8 cellular contexts compared by ENCODE assay signal in the genomic region with DNA sequence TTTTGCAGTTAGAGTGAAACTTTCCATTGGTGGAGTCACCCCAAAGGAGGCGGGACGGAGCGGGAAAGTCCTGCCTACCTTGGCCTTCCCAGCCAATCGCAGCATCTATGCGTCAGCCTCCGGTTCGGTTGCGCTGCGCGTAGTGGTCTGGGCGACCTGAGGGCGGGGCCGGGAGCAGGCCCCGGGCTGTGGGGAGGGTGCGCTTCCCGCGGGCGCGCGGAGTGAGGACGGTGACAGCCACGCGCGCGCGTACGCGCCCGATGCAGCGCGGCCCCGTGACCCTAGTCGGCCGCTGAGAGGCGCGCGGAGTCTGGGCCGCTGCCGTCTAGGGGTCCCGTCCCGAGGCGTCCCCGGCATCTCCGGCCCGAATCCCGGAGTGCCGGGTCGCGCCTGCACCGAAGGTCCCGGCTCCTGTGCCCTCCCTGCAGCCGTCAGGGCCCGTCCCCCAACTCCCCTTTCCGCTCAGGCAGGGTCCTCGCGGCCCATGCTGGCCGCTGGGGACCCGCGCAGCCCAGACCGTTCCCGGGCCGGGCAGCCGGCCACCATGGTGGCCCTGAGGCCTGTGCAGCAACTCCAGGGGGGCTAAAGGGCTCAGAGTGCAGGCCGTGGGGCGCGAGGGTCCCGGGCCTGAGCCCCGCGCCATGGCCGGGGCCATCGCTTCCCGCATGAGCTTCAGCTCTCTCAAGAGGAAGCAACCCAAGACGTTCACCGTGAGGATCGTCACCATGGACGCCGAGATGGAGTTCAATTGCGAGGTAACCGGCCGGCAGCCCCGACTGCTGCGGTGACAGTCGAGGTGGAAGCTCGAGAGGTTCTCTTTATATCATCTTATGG. TPM values are rescaled to one million over a fixed set of nuclear protein-coding genes. Genes with fewer than 3 reads are reported as not detected.
A peak's percentile ranks its signal among the peaks of the same experiment; 100 is the strongest.
DNase-seq lines count a peak whose midpoint lies in the region; ATAC-seq and TF ChIP-seq lines count a peak whose summit lies in the region.

A gene (plus strand): TSS at position 276 of the 834 bp plus-strand sequence. CDS start 366 bp downstream, at position 642.

- no peaks in the 10 kb centered on the region for H3K9me3 Mint-ChIP-seq in activated T-cell treated with anti-CD3 and anti-CD28 coated beads, Interleukin-2, amount 50 U/mL, for 24 hours

- peak within 1 kb of the TSS; percentile 95 to 97 for H3K9ac ChIP-seq in mucosa of rectum (ENCODE audit: low read depth in 1 of 2, low read length in 2 of 2)

- no peaks in the 10 kb centered on the region for H3K27me3 Mint-ChIP-seq in activated T-cell treated with anti-CD3 and anti-CD28 coated beads, Interleukin-2, amount 50 U/mL, for 24 hours

- H3K36me3 Mint-ChIP-seq in activated T-cell treated with anti-CD3 and anti-CD28 coated beads, Interleukin-2, amount 50 U/mL, for 24 hours (ENCODE audit: low read depth): peaks cover 33% of the 10 kb centered on the region

- DNase-seq in DMS53 treated with DMSO at 0.1 percent for 48 hours (lab: John Stamatoyannopoulos, UW; ENCODE audit: unreplicated experiment) (peak; percentile 83), KBM-7 (peak; percentile 99), epithelial cell of proximal tubule (ENCODE audit: low read depth) (peak; percentile 96)
- DNase-seq in activated T-cell treated with anti-CD3 and anti-CD28 coated beads, Interleukin-2, amount 50 U/mL, for 24 hours: peak; percentile 98
- peak; percentile 97 for DNase-seq in stimulated activated CD8-positive, alpha-beta memory T cell treated with anti-CD3 and anti-CD28 coated beads, Interleukin-4, amount 100 ng/mL, for 48 hours

- peaks cover 34% of the 10 kb centered on the region for H3K4me1 Mint-ChIP-seq in activated T-cell treated with anti-CD3 and anti-CD28 coated beads, Interleukin-2, amount 50 U/mL, for 24 hours (ENCODE audit: low read depth)

- in situ Hi-C loops in KBM-7 (cut with MboI; ENCODE audit: low pct_unique_long_range_greater_than_20kb, low sequenced_read_pairs): no loop called here

- peaks cover 0 to 3% of the 10 kb centered on the region in 2 donors for H3K36me3 ChIP-seq in mucosa of rectum (ENCODE audit: control insufficient read depth in 2 of 2, insufficient read depth in 2 of 2, low read length in 2 of 2)

- peak; percentile 89 for ATAC-seq in GM21717 (IDR thresholded peaks at IDR 0.05; ENCODE audit: unreplicated experiment)

- peak within 1 kb of the TSS; percentile 97 for H3K27ac Mint-ChIP-seq in activated T-cell treated with anti-CD3 and anti-CD28 coated beads, Interleukin-2, amount 50 U/mL, for 24 hours

- peak within 1 kb of the TSS; percentile 87 to 93 for H3K27ac ChIP-seq in mucosa of rectum (ENCODE audit: low read depth in 2 of 2, low read length in 2 of 2)

- no peak for TF ChIP-seq CTCF in epithelial cell of proximal tubule (conservative IDR thresholded peaks at IDR 0.05; ENCODE audit: low read depth, low read length)

- no peaks in the 10 kb centered on the region for H3K27me3 ChIP-seq in mucosa of rectum (ENCODE audit: control insufficient read depth in 2 of 2, insufficient read depth in 2 of 2, low read length in 2 of 2)

- H3K4me3 ChIP-seq in epithelial cell of proximal tubule (ENCODE audit: low read depth, low read length) (peak within 1 kb of the TSS; percentile 99), mucosa of rectum (ENCODE audit: low read length in 2 of 2) (peak within 1 kb of the TSS; percentile 75 to 92)

- H3K4me3 Mint-ChIP-seq in activated T-cell treated with anti-CD3 and anti-CD28 coated beads, Interleukin-2, amount 50 U/mL, for 24 hours: peak within 1 kb of the TSS; percentile 93

- peaks cover 2 to 9% of the 10 kb centered on the region in 2 donors for H3K4me1 ChIP-seq in mucosa of rectum (ENCODE audit: control insufficient read depth in 2 of 2, insufficient read depth in 2 of 2, low read length in 2 of 2)

- H3K9me3 ChIP-seq in mucosa of rectum (ENCODE audit: control insufficient read depth in 2 of 2, low read length in 2 of 2): no peaks in the 10 kb centered on the region

TF ChIP-seq in PFSK-1, 5 proteins besides CTCF, POLR2A, EP300 and RAD21:
- TF ChIP-seq TAF1 (IDR thresholded peaks at IDR 0.05; ENCODE audit: borderline replicate concordance, insufficient read depth, low read length) (no peak), SIN3A (IDR thresholded peaks at IDR 0.05; ENCODE audit: borderline replicate concordance, insufficient read depth, low read length) (no peak), POLR2AphosphoS5 (IDR thresholded peaks at IDR 0.05; ENCODE audit: low read depth, low read length) (peak; percentile 41; the same call in 1 of the 2 replicates), FOXP2 (optimal IDR thresholded peaks at IDR 0.05; ENCODE audit: borderline replicate concordance, extremely low read depth, extremely low read length, insufficient read depth) (peak; percentile 87)

RNA-seq across cellular contexts. Expression of the gene that starts here (rescaled TPM):
- 12.3 TPM for polyA plus RNA-seq in PFSK-1 (2012; ENCODE audit: insufficient read length, low read depth)
- total RNA-seq in epithelial cell of proximal tubule: 140 and 153 TPM in 2 replicates

Comparison
In these comparisons a context has a peak if more than half of its experiments do, and no peak if none do; other contexts are left out.
1. Peak in every context shown above with its lines: DNase-seq, ATAC-seq, H3K4me3 ChIP-seq and H3K27ac ChIP-seq.